In the genomic region with DNA sequence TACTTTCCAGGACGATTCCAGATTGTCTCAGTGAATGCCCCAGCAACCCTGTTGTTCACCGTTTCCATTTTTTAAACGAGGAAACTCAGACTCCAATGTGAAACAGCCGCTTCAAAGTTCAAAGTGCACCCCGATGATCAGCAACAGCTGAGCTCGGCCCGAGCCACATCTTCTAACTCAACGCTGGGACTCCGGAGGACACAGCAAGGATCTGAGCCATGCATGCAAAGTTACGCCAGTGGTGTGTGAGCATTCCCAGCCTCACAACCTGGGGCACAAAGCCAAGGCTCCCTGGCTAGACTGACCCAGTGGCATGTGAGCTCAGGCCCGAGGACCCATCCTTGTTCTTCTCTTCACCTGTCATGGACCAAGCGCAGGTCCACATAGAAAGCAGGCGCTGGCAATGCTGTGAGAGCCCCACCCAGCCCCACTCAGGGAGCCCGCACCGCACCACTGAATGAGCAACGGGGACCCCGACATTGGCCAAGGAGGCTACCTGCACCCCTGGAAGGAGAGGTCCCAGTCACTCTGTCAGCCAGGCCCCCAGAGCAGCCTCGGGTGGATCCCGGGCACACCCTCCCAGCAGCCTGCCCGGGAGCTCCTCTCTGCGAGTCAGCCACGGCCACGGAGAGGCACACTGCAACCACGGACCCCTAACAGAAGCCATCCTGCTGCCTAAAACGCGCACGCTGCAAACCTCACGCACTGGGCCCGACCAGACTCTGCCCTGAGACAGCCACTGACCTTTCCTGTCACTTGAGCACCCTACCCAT, we compare ENCODE assay signal across 1 cellular context.
TF ChIP-seq lines count a peak whose summit lies in the region.

No MANE protein-coding gene starts in this region.

TF ChIP-seq in HepG2, 621 proteins besides CTCF, POLR2A, EP300 and RAD21 (continued from another document):
- TF ChIP-seq, protein P1, sequence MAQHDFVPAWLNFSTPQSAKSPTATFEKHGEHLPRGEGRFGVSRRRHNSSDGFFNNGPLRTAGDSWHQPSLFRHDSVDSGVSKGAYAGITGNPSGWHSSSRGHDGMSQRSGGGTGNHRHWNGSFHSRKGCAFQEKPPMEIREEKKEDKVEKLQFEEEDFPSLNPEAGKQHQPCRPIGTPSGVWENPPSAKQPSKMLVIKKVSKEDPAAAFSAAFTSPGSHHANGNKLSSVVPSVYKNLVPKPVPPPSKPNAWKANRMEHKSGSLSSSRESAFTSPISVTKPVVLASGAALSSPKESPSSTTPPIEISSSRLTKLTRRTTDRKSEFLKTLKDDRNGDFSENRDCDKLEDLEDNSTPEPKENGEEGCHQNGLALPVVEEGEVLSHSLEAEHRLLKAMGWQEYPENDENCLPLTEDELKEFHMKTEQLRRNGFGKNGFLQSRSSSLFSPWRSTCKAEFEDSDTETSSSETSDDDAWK (CRISPR knock-in tag; IDR thresholded peaks at IDR 0.05), result no peak
- TF ChIP-seq, protein P2, sequence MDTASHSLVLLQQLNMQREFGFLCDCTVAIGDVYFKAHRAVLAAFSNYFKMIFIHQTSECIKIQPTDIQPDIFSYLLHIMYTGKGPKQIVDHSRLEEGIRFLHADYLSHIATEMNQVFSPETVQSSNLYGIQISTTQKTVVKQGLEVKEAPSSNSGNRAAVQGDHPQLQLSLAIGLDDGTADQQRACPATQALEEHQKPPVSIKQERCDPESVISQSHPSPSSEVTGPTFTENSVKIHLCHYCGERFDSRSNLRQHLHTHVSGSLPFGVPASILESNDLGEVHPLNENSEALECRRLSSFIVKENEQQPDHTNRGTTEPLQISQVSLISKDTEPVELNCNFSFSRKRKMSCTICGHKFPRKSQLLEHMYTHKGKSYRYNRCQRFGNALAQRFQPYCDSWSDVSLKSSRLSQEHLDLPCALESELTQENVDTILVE (CRISPR knock-in tag; IDR thresholded peaks at IDR 0.05), result no peak
- TF ChIP-seq NFIB (CRISPR knock-in tag; IDR thresholded peaks at IDR 0.05; ENCODE audit: borderline replicate concordance) (no peak), ZNF772 (CRISPR knock-in tag; IDR thresholded peaks at IDR 0.05) (peak; percentile 8; the same call in 1 of the 2 replicates), HNF4A (CRISPR knock-in tag; IDR thresholded peaks at IDR 0.05) (peak; percentile 82), GTF2F1 (IDR thresholded peaks at IDR 0.05; ENCODE audit: low read length) (no peak), SAFB2 (CRISPR knock-in tag; IDR thresholded peaks at IDR 0.05; ENCODE audit: borderline replicate concordance, low read depth) (no peak), ASH2L (IDR thresholded peaks at IDR 0.05; ENCODE audit: insufficient read length, low read depth, low read length) (peak; percentile 29), ZNF687 (CRISPR knock-in tag; IDR thresholded peaks at IDR 0.05) (peak; percentile 61; the same call in 1 of the 2 replicates), ELF3 (CRISPR knock-in tag; IDR thresholded peaks at IDR 0.05) (peak; percentile 39; the same call in 1 of the 2 replicates), MED1 (CRISPR knock-in tag; IDR thresholded peaks at IDR 0.05) (0 out of 2 replicates have a peak, but pooled peaks have one; percentile 9), PITX1 (CRISPR knock-in tag; IDR thresholded peaks at IDR 0.05) (peak; percentile 51; the same call in 1 of the 2 replicates), TARDBP (CRISPR knock-in tag; IDR thresholded peaks at IDR 0.05) (peak; percentile 29; the same call in 1 of the 2 replicates), GLI4 (CRISPR knock-in tag; IDR thresholded peaks at IDR 0.05; ENCODE audit: borderline replicate concordance) (0 out of 2 replicates have a peak, but pooled peaks have one; percentile 30), ZFX (CRISPR knock-in tag; IDR thresholded peaks at IDR 0.05; ENCODE audit: low read depth) (no peak), NCOA2 (CRISPR knock-in tag; IDR thresholded peaks at IDR 0.05) (no peak), LBX2 (CRISPR knock-in tag; IDR thresholded peaks at IDR 0.05; ENCODE audit: borderline replicate concordance) (no peak), AKAP8 (CRISPR knock-in tag; IDR thresholded peaks at IDR 0.05) (no peak), CBFB (CRISPR knock-in tag; IDR thresholded peaks at IDR 0.05) (no peak), ZNF556 (CRISPR knock-in tag; IDR thresholded peaks at IDR 0.05; ENCODE audit: borderline replicate concordance) (0 out of 2 replicates have a peak, but pooled peaks have one; percentile 48), ARID2 (CRISPR knock-in tag; IDR thresholded peaks at IDR 0.05; ENCODE audit: borderline replicate concordance) (no peak), HNF4G (IDR thresholded peaks at IDR 0.05; ENCODE audit: borderline replicate concordance, low read depth, low read length) (peak; percentile 64; the same call in 1 of the 2 replicates), HNF4G (CRISPR knock-in tag; IDR thresholded peaks at IDR 0.05; ENCODE audit: borderline replicate concordance, low read depth) (no peak), ZBTB42 (CRISPR knock-in tag; IDR thresholded peaks at IDR 0.05) (0 out of 2 replicates have a peak, but pooled peaks have one; percentile 38), ZNF816 (CRISPR knock-in tag; IDR thresholded peaks at IDR 0.05; ENCODE audit: borderline replicate concordance) (no peak), GATAD2A (CRISPR knock-in tag; IDR thresholded peaks at IDR 0.05) (peak; percentile 33; the same call in 1 of the 2 replicates), ZNF30 (CRISPR knock-in tag; IDR thresholded peaks at IDR 0.05) (no peak), NR2C2 (CRISPR knock-in tag; IDR thresholded peaks at IDR 0.05; ENCODE audit: borderline replicate concordance) (peak; percentile 73), YEATS4 (CRISPR knock-in tag; IDR thresholded peaks at IDR 0.05; ENCODE audit: borderline replicate concordance) (no peak), WIZ (CRISPR knock-in tag; IDR thresholded peaks at IDR 0.05) (no peak), ZNF570 (CRISPR knock-in tag; IDR thresholded peaks at IDR 0.05; ENCODE audit: borderline replicate concordance) (no peak), NONO (IDR thresholded peaks at IDR 0.05) (no peak), NONO (CRISPR knock-in tag; conservative IDR thresholded peaks at IDR 0.05) (peak; percentile 46; the same call in 1 of the 2 replicates), ZNF720 (CRISPR knock-in tag; IDR thresholded peaks at IDR 0.05) (no peak)
- TF ChIP-seq, protein P3, sequence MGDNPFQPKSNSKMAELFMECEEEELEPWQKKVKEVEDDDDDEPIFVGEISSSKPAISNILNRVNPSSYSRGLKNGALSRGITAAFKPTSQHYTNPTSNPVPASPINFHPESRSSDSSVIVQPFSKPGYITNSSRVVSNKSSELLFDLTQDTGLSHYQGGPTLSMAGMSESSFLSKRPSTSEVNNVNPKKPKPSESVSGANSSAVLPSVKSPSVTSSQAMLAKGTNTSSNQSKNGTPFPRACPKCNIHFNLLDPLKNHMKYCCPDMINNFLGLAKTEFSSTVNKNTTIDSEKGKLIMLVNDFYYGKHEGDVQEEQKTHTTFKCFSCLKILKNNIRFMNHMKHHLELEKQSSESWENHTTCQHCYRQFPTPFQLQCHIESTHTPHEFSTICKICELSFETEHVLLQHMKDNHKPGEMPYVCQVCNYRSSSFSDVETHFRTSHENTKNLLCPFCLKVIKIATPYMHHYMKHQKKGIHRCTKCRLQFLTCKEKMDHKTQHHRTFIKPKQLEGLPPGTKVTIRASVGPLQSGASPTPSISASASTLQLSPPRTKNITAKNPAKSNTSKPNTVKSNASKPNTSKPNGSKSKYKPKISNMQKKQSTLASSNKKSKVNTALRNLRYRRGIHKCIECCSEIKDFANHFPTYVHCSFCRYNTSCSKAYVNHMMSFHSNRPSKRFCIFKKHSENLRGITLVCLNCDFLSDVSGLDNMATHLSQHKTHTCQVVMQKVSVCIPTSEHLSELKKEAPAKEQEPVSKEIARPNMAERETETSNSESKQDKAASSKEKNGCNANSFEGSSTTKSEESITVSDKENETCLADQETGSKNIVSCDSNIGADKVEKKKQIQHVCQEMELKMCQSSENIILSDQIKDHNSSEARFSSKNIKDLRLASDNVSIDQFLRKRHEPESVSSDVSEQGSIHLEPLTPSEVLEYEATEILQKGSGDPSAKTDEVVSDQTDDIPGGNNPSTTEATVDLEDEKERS (CRISPR knock-in tag; IDR thresholded peaks at IDR 0.05), result no peak
- TF ChIP-seq, protein P4, sequence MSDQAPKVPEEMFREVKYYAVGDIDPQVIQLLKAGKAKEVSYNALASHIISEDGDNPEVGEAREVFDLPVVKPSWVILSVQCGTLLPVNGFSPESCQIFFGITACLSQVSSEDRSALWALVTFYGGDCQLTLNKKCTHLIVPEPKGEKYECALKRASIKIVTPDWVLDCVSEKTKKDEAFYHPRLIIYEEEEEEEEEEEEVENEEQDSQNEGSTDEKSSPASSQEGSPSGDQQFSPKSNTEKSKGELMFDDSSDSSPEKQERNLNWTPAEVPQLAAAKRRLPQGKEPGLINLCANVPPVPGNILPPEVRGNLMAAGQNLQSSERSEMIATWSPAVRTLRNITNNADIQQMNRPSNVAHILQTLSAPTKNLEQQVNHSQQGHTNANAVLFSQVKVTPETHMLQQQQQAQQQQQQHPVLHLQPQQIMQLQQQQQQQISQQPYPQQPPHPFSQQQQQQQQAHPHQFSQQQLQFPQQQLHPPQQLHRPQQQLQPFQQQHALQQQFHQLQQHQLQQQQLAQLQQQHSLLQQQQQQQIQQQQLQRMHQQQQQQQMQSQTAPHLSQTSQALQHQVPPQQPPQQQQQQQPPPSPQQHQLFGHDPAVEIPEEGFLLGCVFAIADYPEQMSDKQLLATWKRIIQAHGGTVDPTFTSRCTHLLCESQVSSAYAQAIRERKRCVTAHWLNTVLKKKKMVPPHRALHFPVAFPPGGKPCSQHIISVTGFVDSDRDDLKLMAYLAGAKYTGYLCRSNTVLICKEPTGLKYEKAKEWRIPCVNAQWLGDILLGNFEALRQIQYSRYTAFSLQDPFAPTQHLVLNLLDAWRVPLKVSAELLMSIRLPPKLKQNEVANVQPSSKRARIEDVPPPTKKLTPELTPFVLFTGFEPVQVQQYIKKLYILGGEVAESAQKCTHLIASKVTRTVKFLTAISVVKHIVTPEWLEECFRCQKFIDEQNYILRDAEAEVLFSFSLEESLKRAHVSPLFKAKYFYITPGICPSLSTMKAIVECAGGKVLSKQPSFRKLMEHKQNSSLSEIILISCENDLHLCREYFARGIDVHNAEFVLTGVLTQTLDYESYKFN (CRISPR knock-in tag; conservative IDR thresholded peaks at IDR 0.05), result peak; percentile 49
- TF ChIP-seq, protein P5, sequence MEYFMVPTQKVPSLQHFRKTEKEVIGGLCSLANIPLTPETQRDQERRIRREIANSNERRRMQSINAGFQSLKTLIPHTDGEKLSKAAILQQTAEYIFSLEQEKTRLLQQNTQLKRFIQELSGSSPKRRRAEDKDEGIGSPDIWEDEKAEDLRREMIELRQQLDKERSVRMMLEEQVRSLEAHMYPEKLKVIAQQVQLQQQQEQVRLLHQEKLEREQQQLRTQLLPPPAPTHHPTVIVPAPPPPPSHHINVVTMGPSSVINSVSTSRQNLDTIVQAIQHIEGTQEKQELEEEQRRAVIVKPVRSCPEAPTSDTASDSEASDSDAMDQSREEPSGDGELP (IDR thresholded peaks at IDR 0.05; ENCODE audit: borderline replicate concordance, low read depth), result peak; percentile 88
